In genomic region chr21:45308211-45309068, GRCh38 we compare ENCODE assay signal across 1 cellular context.
A peak's percentile ranks its signal among the peaks of the same experiment; 100 is the strongest.
TF ChIP-seq lines count a peak whose summit lies in the region.

No MANE protein-coding gene starts in this region.

TF ChIP-seq in WTC11, 78 proteins besides CTCF, POLR2A, EP300 and RAD21 (continued from another document):
- TF ChIP-seq ZNF532 (CRISPR knock-in tag; IDR thresholded peaks at IDR 0.05; ENCODE audit: borderline replicate concordance) (no peak), NFATC4 (CRISPR knock-in tag; IDR thresholded peaks at IDR 0.05) (no peak), FOXK1 (CRISPR knock-in tag; IDR thresholded peaks at IDR 0.05) (no peak), FOXP1 (CRISPR knock-in tag; IDR thresholded peaks at IDR 0.05; ENCODE audit: borderline replicate concordance) (peak; percentile 23; the same call in 1 of the 2 replicates), NR2C2 (CRISPR knock-in tag; IDR thresholded peaks at IDR 0.05) (no peak), ZNF281 (CRISPR knock-in tag; IDR thresholded peaks at IDR 0.05) (no peak)
